9 cellular contexts compared by ENCODE assay signal in the genomic region with DNA sequence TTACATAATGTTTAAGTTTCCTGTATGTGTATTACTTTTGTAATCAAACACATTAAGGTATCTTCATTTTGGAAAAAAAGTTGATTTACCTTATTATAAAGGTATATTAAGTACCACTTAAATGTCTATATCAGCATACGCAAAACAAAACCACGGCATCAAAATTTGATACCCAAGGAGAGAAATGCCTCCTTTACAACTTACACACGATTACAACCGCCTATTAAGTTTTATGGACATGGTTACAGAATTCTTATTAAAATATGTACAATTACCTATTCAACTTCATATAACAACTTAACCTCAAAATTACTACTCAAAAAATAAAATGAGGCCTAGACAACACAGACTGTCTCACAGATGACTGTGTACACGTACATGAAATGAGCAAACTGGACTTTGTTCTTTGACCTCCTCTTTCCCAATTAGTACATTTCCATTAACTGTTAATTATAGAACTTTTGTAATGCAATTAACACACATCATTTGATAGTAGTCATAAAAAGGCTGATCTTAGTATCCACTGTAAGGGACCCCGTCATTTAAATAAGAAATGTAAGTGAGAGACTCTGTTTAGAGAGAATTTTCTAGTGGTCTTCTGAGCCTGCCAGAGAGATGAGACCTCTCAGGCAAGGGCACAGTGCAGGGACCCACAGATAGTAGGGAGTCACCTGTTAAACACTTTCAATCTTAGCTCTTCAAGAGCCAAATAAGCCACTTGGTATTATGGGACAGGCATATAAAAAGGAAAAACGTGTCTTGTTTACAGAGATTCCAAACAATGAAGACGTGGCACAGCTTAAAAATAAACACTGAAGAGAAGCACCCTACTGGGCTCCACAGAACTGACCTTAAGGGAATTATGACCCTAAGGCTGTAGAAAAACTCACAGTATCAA. TPM values are rescaled to one million over a fixed set of nuclear protein-coding genes. Genes with fewer than 3 reads are reported as not detected.
A peak's percentile ranks its signal among the peaks of the same experiment; 100 is the strongest.
DNase-seq lines count a peak whose midpoint lies in the region; ATAC-seq and TF ChIP-seq lines count a peak whose summit lies in the region.
"Had no signal": no experiment of that assay in that cellular context is flagged by ENCODE, and none has a peak within 500 bp of the region (broad histone marks: within the 10 kb centered on the region; RNA-seq: fewer than 3 reads in every experiment).

No MANE protein-coding gene starts in this region.

- ATAC-seq in stimulated activated naive CD8-positive, alpha-beta T cell treated with anti-CD3 and anti-CD28 coated beads, Interleukin-15, Interleukin-2, amounts not matched to agents 100 U/mL and 50 U/mL, for 24 hours = no peak
- no peak for ATAC-seq in HG03135 (IDR thresholded peaks at IDR 0.05; ENCODE audit: unreplicated experiment)

- no peaks in the 10 kb centered on the region for H3K36me3 ChIP-seq in breast epithelium
- H3K36me3 ChIP-seq in mesodermal cell (ENCODE audit: control insufficient read depth, insufficient read depth, low read length) = peaks cover 4% of the 10 kb centered on the region

- H3K27ac Mint-ChIP-seq in stimulated activated naive CD8-positive, alpha-beta T cell treated with anti-CD3 and anti-CD28 coated beads, Interleukin-15, Interleukin-2, amounts not matched to agents 100 ng/mL and 50 ng/mL, for 24 hours = peak overlapping the region; percentile 97

- H3K4me3 ChIP-seq in breast epithelium = peak overlapping the region; percentile 95 to 97 (median 96)
- peak overlapping the region; percentile 71 for H3K4me3 ChIP-seq in mesodermal cell (ENCODE audit: extremely low read depth, insufficient read depth, low read length, poor library complexity, severe bottlenecking)

- no peaks in the 10 kb centered on the region for H3K27me3 ChIP-seq in breast epithelium

- no peak for TF ChIP-seq CTCF in breast epithelium (IDR thresholded peaks at IDR 0.05)
- TF ChIP-seq CTCF in GM10266 (IDR thresholded peaks at IDR 0.05; ENCODE audit: control insufficient read depth, insufficient read depth, low read depth, missing control alignments) = no peak

- WGBS in mesodermal cell (ENCODE audit: insufficient coverage in 2 of 2), 2 experiments = 39 to 50% methylated on average over 2 to 3 of the region's 8 CpGs

- no peaks in the 10 kb centered on the region for H3K27me3 Mint-ChIP-seq in stimulated activated naive CD8-positive, alpha-beta T cell treated with anti-CD3 and anti-CD28 coated beads, Interleukin-15, Interleukin-2, amounts not matched to agents 100 ng/mL and 50 ng/mL, for 24 hours

- H3K9me3 ChIP-seq in breast epithelium (no peaks in the 10 kb centered on the region), mesodermal cell (ENCODE audit: control insufficient read depth, low read length) (no peaks in the 10 kb centered on the region)

- H3K27ac ChIP-seq in breast epithelium (peak overlapping the region; percentile 99), mesodermal cell (ENCODE audit: low read depth, low read length, severe bottlenecking) (peak overlapping the region; percentile 50)

- intact Hi-C loops in breast epithelium (cut with DNase I; ENCODE audit: low total_unique reads) = no loop called here

- peaks cover 87% of the 10 kb centered on the region for H3K4me1 Mint-ChIP-seq in stimulated activated naive CD8-positive, alpha-beta T cell treated with anti-CD3 and anti-CD28 coated beads, Interleukin-15, Interleukin-2, amounts not matched to agents 100 ng/mL and 50 ng/mL, for 24 hours (ENCODE audit: low read depth)

- no peak for DNase-seq in stimulated activated naive CD8-positive, alpha-beta T cell treated with anti-CD3 and anti-CD28 coated beads, Interleukin-15, Interleukin-2, amounts not matched to agents 100 U/mL and 50 U/mL, for 24 hours
- DNase-seq in breast epithelium (ENCODE audit: low spot score in 2 of 2) = no peak
- DNase-seq in cerebellum (ENCODE audit: low spot score) = no peak
- no peak for DNase-seq in SIG-M5 (lab: John Stamatoyannopoulos, UW)
- no peak for DNase-seq in GM10266 (ENCODE audit: extremely low spot score)

- H3K36me3 Mint-ChIP-seq in stimulated activated naive CD8-positive, alpha-beta T cell treated with anti-CD3 and anti-CD28 coated beads, Interleukin-15, Interleukin-2, amounts not matched to agents 100 ng/mL and 50 ng/mL, for 24 hours (ENCODE audit: low read depth) = peaks cover 7% of the 10 kb centered on the region

- TF ChIP-seq POLR2A in breast epithelium (IDR thresholded peaks at IDR 0.05) = no peak

- peak overlapping the region; percentile 94 for H3K4me3 Mint-ChIP-seq in stimulated activated naive CD8-positive, alpha-beta T cell treated with anti-CD3 and anti-CD28 coated beads, Interleukin-15, Interleukin-2, amounts not matched to agents 100 ng/mL and 50 ng/mL, for 24 hours

- H3K9me3 Mint-ChIP-seq in stimulated activated naive CD8-positive, alpha-beta T cell treated with anti-CD3 and anti-CD28 coated beads, Interleukin-15, Interleukin-2, amounts not matched to agents 100 ng/mL and 50 ng/mL, for 24 hours = no peaks in the 10 kb centered on the region

- peaks cover 13 to 55% of the 10 kb centered on the region in 2 donors for H3K4me1 ChIP-seq in breast epithelium
- H3K4me1 ChIP-seq in mesodermal cell (ENCODE audit: control insufficient read depth, insufficient read depth, low read length, poor library complexity, severe bottlenecking) = peaks cover 51% of the 10 kb centered on the region

RNA-seq across cellular contexts. Expression of gene DIDO1, which starts 2.4 kb away (rescaled TPM):
- total RNA-seq in breast epithelium (10 to 100 TPM; 59.8 to 83.1 (median 64.9) TPM), cerebellum (54.3 TPM)
- polyA plus RNA-seq in mesodermal cell (2013, experiment 1 of 2) = 26.9 TPM
- 24.4 TPM for polyA plus RNA-seq in mesodermal cell (2013, experiment 2 of 2)

RNA-seq across cellular contexts. Expression of gene GID8, which starts 14.0 kb away (rescaled TPM):
- total RNA-seq in breast epithelium (10 to 100 TPM; 30.2 to 36.7 (median 31.8) TPM), cerebellum (34.3 TPM)
- 33.1 TPM for polyA plus RNA-seq in mesodermal cell (2013, experiment 1 of 2)
- polyA plus RNA-seq in mesodermal cell (2013, experiment 2 of 2) = 30.2 TPM

RNA-seq across cellular contexts. Expression of gene SLC17A9, which starts 28.6 kb away (rescaled TPM):
- total RNA-seq in breast epithelium (1 to 10 TPM; 2.2 to 4.9 (median 2.7) TPM), cerebellum (0.36 TPM)
- 12.6 TPM for polyA plus RNA-seq in mesodermal cell (2013, experiment 1 of 2)
- 10.0 TPM for polyA plus RNA-seq in mesodermal cell (2013, experiment 2 of 2)
- total RNA-seq: M059J had no signal
